In the genomic region with DNA sequence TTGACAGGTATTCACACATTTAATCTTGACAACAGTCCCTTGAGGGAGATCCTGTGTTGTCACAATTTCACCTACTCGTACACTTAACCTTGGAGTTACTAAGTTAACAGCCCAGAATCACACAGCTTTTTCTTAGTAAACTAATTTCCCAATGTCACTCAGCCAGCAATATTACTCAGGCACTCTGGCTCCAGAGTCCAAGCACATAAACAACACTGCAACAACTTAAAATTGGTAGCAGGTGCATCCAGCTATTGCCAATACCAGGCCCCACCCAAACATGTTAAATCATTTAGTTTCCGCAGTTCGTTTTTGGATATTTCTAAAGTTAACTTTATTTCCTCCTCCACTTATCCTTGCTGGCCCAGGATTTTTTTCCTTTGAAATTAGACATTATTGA, we compare ENCODE assay signal across 9 cellular contexts.
"Had no signal": no experiment of that assay in that cellular context is flagged by ENCODE, and none has a peak within 500 bp of the region (broad histone marks: within the 10 kb centered on the region; RNA-seq: fewer than 3 reads in every experiment).

No MANE protein-coding gene starts in this region.

- H3K9me3 Mint-ChIP-seq: H9 had no signal

- DNase-seq: GM23248, GOT3, H9, HCEC 1CT, KBM-7 had no signal

- H3K4me1 Mint-ChIP-seq: H9 had no signal

- H3K4me3 Mint-ChIP-seq: H9, IgD-negative memory B cell had no signal

- H3K27me3 Mint-ChIP-seq: IgD-negative memory B cell had no signal

- FAIRE-seq: HepG2 had no signal

- H3K4me3 ChIP-seq: GM23248 had no signal

- H3K27ac Mint-ChIP-seq: IgD-negative memory B cell had no signal

- H3K27ac ChIP-seq: GM23248, HL-60, KMS-11 had no signal

- H3K36me3 Mint-ChIP-seq: IgD-negative memory B cell had no signal

- ATAC-seq: HepG2 had no signal
